Comparison of ENCODE assay signal across 1 cellular context in genomic region chr6:3245216-3245615, GRCh38.
TF ChIP-seq lines count a peak whose summit lies in the region.

No MANE protein-coding gene starts in this region.

TF ChIP-seq in HepG2, 621 proteins besides CTCF, POLR2A, EP300 and RAD21 (continued from another document and continues in another):
- TF ChIP-seq DPF2 (CRISPR knock-in tag; IDR thresholded peaks at IDR 0.05; ENCODE audit: borderline replicate concordance, low read depth) (no peak), ZNF138 (CRISPR knock-in tag; IDR thresholded peaks at IDR 0.05; ENCODE audit: low read depth) (no peak), ZNF615 (CRISPR knock-in tag; IDR thresholded peaks at IDR 0.05; ENCODE audit: borderline replicate concordance) (no peak), ZSCAN21 (CRISPR knock-in tag; IDR thresholded peaks at IDR 0.05; ENCODE audit: borderline replicate concordance) (no peak), ZFP36L1 (CRISPR knock-in tag; IDR thresholded peaks at IDR 0.05) (no peak), ZMYM2 (CRISPR knock-in tag; IDR thresholded peaks at IDR 0.05) (peak; percentile 29; the same call in 1 of the 2 replicates), ZNF749 (CRISPR knock-in tag; IDR thresholded peaks at IDR 0.05; ENCODE audit: borderline replicate concordance) (no peak), SPEN (CRISPR knock-in tag; IDR thresholded peaks at IDR 0.05; ENCODE audit: low read depth) (no peak), TBX2 (CRISPR knock-in tag; IDR thresholded peaks at IDR 0.05; ENCODE audit: borderline replicate concordance) (no peak), FOXP4 (CRISPR knock-in tag; IDR thresholded peaks at IDR 0.05) (no peak), ZNF746 (CRISPR knock-in tag; IDR thresholded peaks at IDR 0.05) (no peak), HOMEZ (CRISPR knock-in tag; IDR thresholded peaks at IDR 0.05; ENCODE audit: low read depth) (no peak), JUN (CRISPR knock-in tag; IDR thresholded peaks at IDR 0.05) (no peak), CBX1 (IDR thresholded peaks at IDR 0.05; ENCODE audit: low read depth) (no peak), ARID4A (CRISPR knock-in tag; IDR thresholded peaks at IDR 0.05; ENCODE audit: borderline replicate concordance) (no peak), ZBTB25 (CRISPR knock-in tag; IDR thresholded peaks at IDR 0.05) (no peak), MATR3 (CRISPR knock-in tag; IDR thresholded peaks at IDR 0.05) (no peak), PRPF4 (IDR thresholded peaks at IDR 0.05; ENCODE audit: low read depth, low read length, poor library complexity, severe bottlenecking) (no peak), HNRNPLL (IDR thresholded peaks at IDR 0.05; ENCODE audit: low read depth, low read length, poor library complexity, severe bottlenecking) (no peak), ZMYM4 (CRISPR knock-in tag; IDR thresholded peaks at IDR 0.05) (0 out of 2 replicates have a peak, but pooled peaks have one; percentile 16), FOXA3 (CRISPR knock-in tag; IDR thresholded peaks at IDR 0.05) (peak; percentile 27; the same call in 1 of the 2 replicates), HNF1B (CRISPR knock-in tag; IDR thresholded peaks at IDR 0.05) (no peak), NCOA2 (CRISPR knock-in tag; IDR thresholded peaks at IDR 0.05) (no peak), IRF2 (CRISPR knock-in tag; IDR thresholded peaks at IDR 0.05) (no peak), NFAT5 (CRISPR knock-in tag; IDR thresholded peaks at IDR 0.05) (no peak), MXI1 (IDR thresholded peaks at IDR 0.05; ENCODE audit: borderline replicate concordance, low read depth, low read length) (no peak), ZNF367 (CRISPR knock-in tag; IDR thresholded peaks at IDR 0.05; ENCODE audit: borderline replicate concordance) (no peak), MNT (IDR thresholded peaks at IDR 0.05) (no peak), HNF4A (CRISPR knock-in tag; IDR thresholded peaks at IDR 0.05) (peak; percentile 83), AGO1 (IDR thresholded peaks at IDR 0.05; ENCODE audit: low read depth, low read length, poor library complexity, severe bottlenecking) (no peak), MBD4 (IDR thresholded peaks at IDR 0.05; ENCODE audit: borderline replicate concordance, low read length) (no peak), ZNF354B (CRISPR knock-in tag; IDR thresholded peaks at IDR 0.05) (no peak), ZNF724P (CRISPR knock-in tag; IDR thresholded peaks at IDR 0.05; ENCODE audit: borderline replicate concordance) (no peak), ZNF737 (CRISPR knock-in tag; IDR thresholded peaks at IDR 0.05; ENCODE audit: borderline replicate concordance) (no peak), TCF7 (IDR thresholded peaks at IDR 0.05; ENCODE audit: low read depth) (no peak), HNF4G (IDR thresholded peaks at IDR 0.05; ENCODE audit: borderline replicate concordance, low read depth, low read length) (0 out of 2 replicates have a peak, but pooled peaks have one; percentile 7), HNF4G (CRISPR knock-in tag; IDR thresholded peaks at IDR 0.05; ENCODE audit: borderline replicate concordance, low read depth) (no peak), NR2F6 (IDR thresholded peaks at IDR 0.05) (no peak), NR2F6 (CRISPR knock-in tag; IDR thresholded peaks at IDR 0.05) (no peak), EHMT2 (IDR thresholded peaks at IDR 0.05; ENCODE audit: borderline replicate concordance, low read depth, low read length) (no peak), NFATC3 (CRISPR knock-in tag; IDR thresholded peaks at IDR 0.05) (no peak), CENPT (CRISPR knock-in tag; IDR thresholded peaks at IDR 0.05; ENCODE audit: low read depth) (no peak), ZNF260 (CRISPR knock-in tag; IDR thresholded peaks at IDR 0.05; ENCODE audit: borderline replicate concordance, low read depth) (no peak), SP1 (IDR thresholded peaks at IDR 0.05) (no peak), SP1 (CRISPR knock-in tag; IDR thresholded peaks at IDR 0.05) (no peak), FOSL2 (CRISPR knock-in tag; IDR thresholded peaks at IDR 0.05) (peak; percentile 51; the same call in 1 of the 2 replicates), HIVEP1 (CRISPR knock-in tag; IDR thresholded peaks at IDR 0.05) (no peak), ZBTB39 (CRISPR knock-in tag; IDR thresholded peaks at IDR 0.05) (no peak)
